In the genomic region with DNA sequence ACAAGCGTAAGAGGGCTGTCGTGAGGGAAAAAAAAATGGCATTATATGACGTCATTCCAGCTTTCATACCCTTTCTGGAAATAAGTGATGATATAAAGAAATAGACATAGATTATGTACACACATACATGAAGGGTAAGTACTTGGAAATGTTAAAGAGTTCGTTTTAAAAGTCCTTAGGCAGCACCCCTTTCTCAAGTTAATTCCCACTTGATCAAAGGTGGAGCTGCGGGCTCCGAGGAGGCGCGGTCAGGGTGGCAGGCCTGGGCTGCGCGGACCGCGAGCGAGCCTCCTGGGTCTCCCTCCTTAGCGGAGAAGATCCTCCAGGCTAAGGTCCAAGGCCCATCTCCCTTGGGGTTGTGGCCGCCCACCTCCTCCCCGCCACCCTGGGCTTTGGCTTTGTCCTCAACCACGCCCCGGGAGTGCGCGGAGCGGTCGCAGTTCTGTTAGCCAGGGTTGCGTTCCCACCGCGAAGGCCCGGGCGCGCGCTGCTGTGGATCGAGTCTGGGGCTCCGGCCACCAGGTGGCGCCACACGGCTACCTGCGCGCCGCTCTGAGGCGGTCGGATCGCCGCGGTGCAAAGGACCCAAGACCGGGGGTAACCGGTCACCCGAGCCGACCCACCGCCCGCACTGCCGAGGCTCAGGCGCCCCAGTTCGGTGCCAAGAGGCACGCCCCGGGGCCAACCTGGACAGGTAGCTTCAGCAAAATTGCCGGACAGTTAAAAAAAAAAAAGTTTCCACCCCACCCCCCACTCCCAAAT, we compare ENCODE assay signal across 8 cellular contexts.
DNase-seq lines count a peak whose midpoint lies in the region; ATAC-seq lines count a peak whose summit lies in the region.

No MANE protein-coding gene starts in this region.

- DNase-seq in NCI-H2029 (lab: John Stamatoyannopoulos, UW) (peak; percentile 43), NCI-H2029 treated with DMSO at 0.1 percent for 48 hours (lab: John Stamatoyannopoulos, UW) (no peak), NCI-H460 (ENCODE audit: extremely low read depth, low read depth) (peak; percentile 64), ecto neural progenitor cell (ENCODE audit: low spot score) (peak; percentile 91), memory B cell (ENCODE audit: low spot score in 2 of 2) (peak; percentile 72 to 90)
- DNase-seq in activated CD4-positive, alpha-beta memory T cell treated with anti-CD3 and anti-CD28 coated beads for 36 hours, result peak; percentile 85
- peak; percentile 59 to 81 (median 80) for DNase-seq in stimulated activated CD4-positive, alpha-beta T cell treated with anti-CD3 and anti-CD28 coated beads, TNF-alpha, amount 100 ng/mL, for 48 hours (ENCODE audit: low read depth in 3 of 3)

- H3K9me3 Mint-ChIP-seq in activated CD4-positive, alpha-beta memory T cell treated with anti-CD3 and anti-CD28 coated beads for 36 hours, result no peaks in the 10 kb centered on the region
- H3K9me3 Mint-ChIP-seq in memory B cell, result no peaks in the 10 kb centered on the region

- peaks cover 6% of the 10 kb centered on the region for H3K4me1 Mint-ChIP-seq in activated CD4-positive, alpha-beta memory T cell treated with anti-CD3 and anti-CD28 coated beads for 36 hours (ENCODE audit: low read depth)
- H3K4me1 Mint-ChIP-seq in memory B cell, result peaks cover 23% of the 10 kb centered on the region

- H3K27ac Mint-ChIP-seq in activated CD4-positive, alpha-beta memory T cell treated with anti-CD3 and anti-CD28 coated beads for 36 hours, result no peak overlapping the region
- H3K27ac Mint-ChIP-seq in memory B cell, result no peak overlapping the region

- POLR2A ChIA-PET in activated CD4-positive, alpha-beta memory T cell treated with anti-CD3 and anti-CD28 coated beads for 36 hours (lab: Charles Lee), result interaction anchor here (0.7 kb wide), 1 partner anchor 28 kb away, joined by 3 read pairs; no protein-coding TSS in a partner anchor

- H3K27me3 Mint-ChIP-seq in activated CD4-positive, alpha-beta memory T cell treated with anti-CD3 and anti-CD28 coated beads for 36 hours, result no peaks in the 10 kb centered on the region
- H3K27me3 Mint-ChIP-seq in memory B cell, result peaks cover 2% of the 10 kb centered on the region

- intact Hi-C loops in activated CD4-positive, alpha-beta memory T cell treated with anti-CD3 and anti-CD28 coated beads for 36 hours (cut with micrococcal nuclease), result loop anchor here (1.0 to 10.0 kb wide), 4 partner anchors 67 to 299 kb away; partner anchors contain the start of gene HNRNPLL

- H3K4me3 Mint-ChIP-seq in activated CD4-positive, alpha-beta memory T cell treated with anti-CD3 and anti-CD28 coated beads for 36 hours, result peak overlapping the region; percentile 59
- H3K4me3 Mint-ChIP-seq in memory B cell, result peak overlapping the region; percentile 70

- ATAC-seq in HG02981 (IDR thresholded peaks at IDR 0.05; ENCODE audit: unreplicated experiment) (peak; percentile 41), memory B cell (ENCODE audit: low read depth) (peak; percentile 57)

- H3K36me3 Mint-ChIP-seq in activated CD4-positive, alpha-beta memory T cell treated with anti-CD3 and anti-CD28 coated beads for 36 hours, result no peaks in the 10 kb centered on the region
- peaks cover 1% of the 10 kb centered on the region for H3K36me3 Mint-ChIP-seq in memory B cell

- CTCF ChIA-PET in activated CD4-positive, alpha-beta memory T cell treated with anti-CD3 and anti-CD28 coated beads for 36 hours (lab: Charles Lee), result interaction anchor here (0.6 to 6.4 kb wide), 26 partner anchors 11 to 677 kb away, joined by 3 to 93 read pairs (median 4); no protein-coding TSS in a partner anchor
